In the genomic region with DNA sequence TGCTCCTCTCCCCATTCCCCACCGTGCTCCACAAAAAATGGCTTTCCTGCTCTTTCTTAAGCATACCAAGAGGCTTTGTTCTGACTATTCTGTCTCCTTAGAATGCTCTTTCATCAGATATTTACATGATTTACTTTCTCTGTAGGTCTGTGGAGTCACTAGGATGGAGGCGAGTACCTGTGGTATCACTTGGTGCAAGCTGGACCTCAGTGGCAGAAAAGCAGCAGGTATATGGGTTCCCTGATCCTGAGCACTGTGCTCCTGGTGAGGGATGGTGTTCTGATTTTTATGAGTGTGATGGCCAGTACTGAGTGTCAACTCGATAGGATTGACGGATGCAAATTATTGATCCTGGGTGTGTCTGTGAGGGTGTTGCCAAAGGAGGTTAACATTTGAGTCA, we compare ENCODE assay signal across 18 cellular contexts. TPM values are rescaled to one million over a fixed set of nuclear protein-coding genes. Genes with fewer than 3 reads are reported as not detected.
A peak's percentile ranks its signal among the peaks of the same experiment; 100 is the strongest.
DNase-seq lines count a peak whose midpoint lies in the region; ATAC-seq and TF ChIP-seq lines count a peak whose summit lies in the region.
"Had no signal": no experiment of that assay in that cellular context is flagged by ENCODE, and none has a peak within 500 bp of the region (broad histone marks: within the 10 kb centered on the region; RNA-seq: fewer than 3 reads in every experiment).

No MANE protein-coding gene starts in this region.

- H3K36me3 Mint-ChIP-seq in activated naive CD8-positive, alpha-beta T cell treated with anti-CD3 and anti-CD28 coated beads, Interleukin-2, amount 10 ng/mL, durations not matched to agents 7 days and 5 days = no peaks in the 10 kb centered on the region
- H3K36me3 Mint-ChIP-seq in activated naive CD8-positive, alpha-beta T cell treated with anti-CD3 and anti-CD28 coated beads for 36 hours = no peaks in the 10 kb centered on the region
- H3K36me3 Mint-ChIP-seq in WTC11 (0 out of 2 replicates have a peak, but pooled peaks cover 4% of the 10 kb centered on the region), neural progenitor cell (no peaks in the 10 kb centered on the region)
- H3K36me3 Mint-ChIP-seq: CD4-positive, alpha-beta memory T cell had no signal

- ATAC-seq in activated naive CD8-positive, alpha-beta T cell treated with anti-CD3 and anti-CD28 coated beads, Interleukin-2, amount 10 ng/mL, durations not matched to agents 7 days and 5 days (ENCODE audit: low read depth) = peak; percentile 36
- peak; percentile 55 for ATAC-seq in WTC11
- no peak for ATAC-seq in HG03097 (IDR thresholded peaks at IDR 0.05; ENCODE audit: low FRiP score, unreplicated experiment)
- ATAC-seq: A549, GM12878 had no signal

- CTCF ChIA-PET in WTC11 (lab: Charles Lee) = no interaction called here

- H3K9ac ChIP-seq in neural progenitor cell = no peak overlapping the region

- H3K27me3 ChIP-seq in neural progenitor cell = no peaks in the 10 kb centered on the region
- H3K27me3 ChIP-seq: BE2C had no signal

- no peak for DNase-seq in activated naive CD8-positive, alpha-beta T cell treated with anti-CD3 and anti-CD28 coated beads, Interleukin-2, amount 10 ng/mL, durations not matched to agents 7 days and 5 days
- DNase-seq in activated naive CD8-positive, alpha-beta T cell treated with anti-CD3 and anti-CD28 coated beads for 36 hours = no peak
- DNase-seq in WTC11 (ENCODE audit: low spot score) (no peak), neural progenitor cell (ENCODE audit: low spot score) (no peak), HK-2 (ENCODE audit: unreplicated experiment) (no peak), caudate nucleus (lab: John Stamatoyannopoulos, UW) (no peak)
- DNase-seq: BE2C; CD4-positive, alpha-beta memory T cell; DMS79; GOT3; HCEC 1CT; HFFc6 had no signal

- no peaks in the 10 kb centered on the region for H3K27me3 Mint-ChIP-seq in activated naive CD8-positive, alpha-beta T cell treated with anti-CD3 and anti-CD28 coated beads, Interleukin-2, amount 10 ng/mL, durations not matched to agents 7 days and 5 days
- H3K27me3 Mint-ChIP-seq in activated naive CD8-positive, alpha-beta T cell treated with anti-CD3 and anti-CD28 coated beads for 36 hours = peaks cover 6% of the 10 kb centered on the region
- H3K27me3 Mint-ChIP-seq in WTC11 (ENCODE audit: low read depth) = no peaks in the 10 kb centered on the region; the same call in 1 of the 2 replicates
- H3K27me3 Mint-ChIP-seq in neural progenitor cell (ENCODE audit: insufficient read depth, low read depth) = no peaks in the 10 kb centered on the region

- POLR2A ChIA-PET in activated naive CD8-positive, alpha-beta T cell treated with anti-CD3 and anti-CD28 coated beads, Interleukin-2, amount 10 ng/mL, durations not matched to agents 7 days and 5 days (lab: Charles Lee) = no interaction called here
- POLR2A ChIA-PET in WTC11 (lab: Charles Lee) = no interaction called here

- H3K36me3 ChIP-seq in neural progenitor cell = no peaks in the 10 kb centered on the region
- H3K36me3 ChIP-seq: BE2C had no signal

- no peaks in the 10 kb centered on the region for H3K79me2 ChIP-seq in neural progenitor cell (ENCODE audit: low read depth)

- H3K4me3 Mint-ChIP-seq in activated naive CD8-positive, alpha-beta T cell treated with anti-CD3 and anti-CD28 coated beads, Interleukin-2, amount 10 ng/mL, durations not matched to agents 7 days and 5 days = no peak overlapping the region
- H3K4me3 Mint-ChIP-seq in activated naive CD8-positive, alpha-beta T cell treated with anti-CD3 and anti-CD28 coated beads for 36 hours = no peak overlapping the region
- H3K4me3 Mint-ChIP-seq in WTC11 (no peak overlapping the region), neural progenitor cell (no peak overlapping the region)
- H3K4me3 Mint-ChIP-seq: CD4-positive, alpha-beta memory T cell; HFFc6 had no signal

- no peak for TF ChIP-seq CTCF in WTC11 (IDR thresholded peaks at IDR 0.05)
- no peak for TF ChIP-seq CTCF in neural progenitor cell (IDR thresholded peaks at IDR 0.05)

- no peaks in the 10 kb centered on the region for H3K9me3 ChIP-seq in neural progenitor cell (ENCODE audit: low read depth)
- H3K9me3 ChIP-seq: A549, BE2C had no signal

- no peak overlapping the region for H3K4me3 ChIP-seq in neural progenitor cell
- H3K4me3 ChIP-seq: A549, GM12878 had no signal

- no peak overlapping the region for H3K4me2 ChIP-seq in neural progenitor cell
- H3K4me2 ChIP-seq: A549 had no signal

- peaks cover 1% of the 10 kb centered on the region for H3K9me3 Mint-ChIP-seq in activated naive CD8-positive, alpha-beta T cell treated with anti-CD3 and anti-CD28 coated beads, Interleukin-2, amount 10 ng/mL, durations not matched to agents 7 days and 5 days
- H3K9me3 Mint-ChIP-seq in activated naive CD8-positive, alpha-beta T cell treated with anti-CD3 and anti-CD28 coated beads for 36 hours = no peaks in the 10 kb centered on the region
- H3K9me3 Mint-ChIP-seq in WTC11 = peaks cover 7% of the 10 kb centered on the region
- peaks cover 1% of the 10 kb centered on the region for H3K9me3 Mint-ChIP-seq in neural progenitor cell
- H3K9me3 Mint-ChIP-seq: HFFc6 had no signal

- no peaks in the 10 kb centered on the region for H4K20me1 ChIP-seq in neural progenitor cell (ENCODE audit: low read depth)

- no peak overlapping the region for H3K27ac ChIP-seq in neural progenitor cell
- no peak overlapping the region for H3K27ac ChIP-seq in caudate nucleus (ENCODE audit: low read depth, low read length)
- H3K27ac ChIP-seq: A549, C4-2B, HL-60 had no signal

- H2AFZ ChIP-seq in neural progenitor cell (replicated peaks) = peak overlapping the region; percentile 73

- H3K4me1 ChIP-seq in neural progenitor cell = no peaks in the 10 kb centered on the region
- H3K4me1 ChIP-seq: A549, BE2C had no signal

- no peaks in the 10 kb centered on the region for H3K4me1 Mint-ChIP-seq in activated naive CD8-positive, alpha-beta T cell treated with anti-CD3 and anti-CD28 coated beads, Interleukin-2, amount 10 ng/mL, durations not matched to agents 7 days and 5 days
- H3K4me1 Mint-ChIP-seq in activated naive CD8-positive, alpha-beta T cell treated with anti-CD3 and anti-CD28 coated beads for 36 hours = no peaks in the 10 kb centered on the region
- 0 out of 2 replicates have a peak, but pooled peaks cover 5% of the 10 kb centered on the region for H3K4me1 Mint-ChIP-seq in WTC11
- H3K4me1 Mint-ChIP-seq in neural progenitor cell = peaks cover 1% of the 10 kb centered on the region
- H3K4me1 Mint-ChIP-seq: CD4-positive, alpha-beta memory T cell had no signal

- H3F3A ChIP-seq in neural progenitor cell (ENCODE audit: low read depth) = peaks cover 4% of the 10 kb centered on the region

- H3K27ac Mint-ChIP-seq in activated naive CD8-positive, alpha-beta T cell treated with anti-CD3 and anti-CD28 coated beads, Interleukin-2, amount 10 ng/mL, durations not matched to agents 7 days and 5 days = no peak overlapping the region
- no peak overlapping the region for H3K27ac Mint-ChIP-seq in activated naive CD8-positive, alpha-beta T cell treated with anti-CD3 and anti-CD28 coated beads for 36 hours
- no peak overlapping the region for H3K27ac Mint-ChIP-seq in WTC11
- H3K27ac Mint-ChIP-seq in neural progenitor cell = no peak overlapping the region
- H3K27ac Mint-ChIP-seq: CD4-positive, alpha-beta memory T cell; HFFc6 had no signal

TF ChIP-seq in WTC11, 78 proteins besides CTCF, POLR2A, EP300 and RAD21 (continues in another document):
- TF ChIP-seq NR2C2 (CRISPR knock-in tag; IDR thresholded peaks at IDR 0.05) (no peak), SMAD3 (CRISPR knock-in tag; IDR thresholded peaks at IDR 0.05; ENCODE audit: borderline replicate concordance) (no peak), PRRX2 (CRISPR knock-in tag; IDR thresholded peaks at IDR 0.05) (no peak), HMGA2 (CRISPR knock-in tag; IDR thresholded peaks at IDR 0.05) (no peak), ZBTB43 (CRISPR knock-in tag; IDR thresholded peaks at IDR 0.05) (no peak), CREM (CRISPR knock-in tag; IDR thresholded peaks at IDR 0.05) (no peak), OVOL2 (CRISPR knock-in tag; IDR thresholded peaks at IDR 0.05; ENCODE audit: borderline replicate concordance) (no peak), MLX (CRISPR knock-in tag; IDR thresholded peaks at IDR 0.05) (no peak), ZNF425 (CRISPR knock-in tag; conservative IDR thresholded peaks at IDR 0.05) (no peak)

RNA-seq across cellular contexts. Expression of gene C1orf87, which starts 10.0 kb away (rescaled TPM):
- total RNA-seq in activated naive CD8-positive, alpha-beta T cell treated with anti-CD3 and anti-CD28 coated beads, Interleukin-2, amount 10 ng/mL, durations not matched to agents 7 days and 5 days = not detected
- total RNA-seq in activated naive CD8-positive, alpha-beta T cell treated with anti-CD3 and anti-CD28 coated beads for 36 hours = not detected
- total RNA-seq in WTC11 (2021) (0.16 to 0.30 TPM (median 0.22 TPM) in 3 replicates), neural progenitor cell (ENCODE audit: low replicate concordance) (not detected in 2 replicates)
- total RNA-seq: CD4-positive, alpha-beta memory T cell; G401; GM12878; HFFc6 had no signal
